In the genomic region with DNA sequence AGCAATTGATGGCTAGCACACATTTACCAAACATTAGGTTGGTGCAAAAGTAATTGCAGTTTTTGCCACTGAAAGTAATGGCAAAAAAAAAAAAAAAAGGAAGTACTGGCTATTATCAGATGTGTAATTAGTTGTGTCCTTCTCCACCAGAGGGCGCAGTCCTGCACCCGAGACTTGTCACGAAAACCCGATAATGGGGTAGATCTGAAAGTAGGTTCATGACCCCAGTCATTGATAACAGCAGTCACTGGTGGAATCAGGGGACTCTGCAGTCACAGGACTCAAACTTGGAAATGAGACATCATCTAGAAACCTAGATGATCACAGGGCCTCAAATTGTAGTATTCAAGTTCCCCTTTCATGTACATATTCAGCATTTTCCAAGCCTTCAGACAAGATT, we compare ENCODE assay signal across 1 cellular context.
TF ChIP-seq lines count a peak whose summit lies in the region.

No MANE protein-coding gene starts in this region.

TF ChIP-seq in HepG2, 621 proteins besides CTCF, POLR2A, EP300 and RAD21 (continues in another document):
- TF ChIP-seq STAG1 (CRISPR knock-in tag; IDR thresholded peaks at IDR 0.05) (peak; percentile 60), POLR2AphosphoS2 (IDR thresholded peaks at IDR 0.05; ENCODE audit: low read depth, low read length) (no peak), ZNF737 (CRISPR knock-in tag; IDR thresholded peaks at IDR 0.05; ENCODE audit: borderline replicate concordance) (no peak), MEIS2 (CRISPR knock-in tag; IDR thresholded peaks at IDR 0.05) (no peak), ZC3H4 (CRISPR knock-in tag; IDR thresholded peaks at IDR 0.05; ENCODE audit: borderline replicate concordance) (no peak), TERF1 (CRISPR knock-in tag; IDR thresholded peaks at IDR 0.05) (no peak), ZNF672 (CRISPR knock-in tag; IDR thresholded peaks at IDR 0.05) (no peak), THAP11 (CRISPR knock-in tag; IDR thresholded peaks at IDR 0.05) (no peak), MTF2 (CRISPR knock-in tag; IDR thresholded peaks at IDR 0.05; ENCODE audit: borderline replicate concordance) (no peak), MXD1 (CRISPR knock-in tag; IDR thresholded peaks at IDR 0.05) (no peak), NFIB (CRISPR knock-in tag; IDR thresholded peaks at IDR 0.05; ENCODE audit: borderline replicate concordance) (no peak), TSC22D2 (CRISPR knock-in tag; IDR thresholded peaks at IDR 0.05; ENCODE audit: borderline replicate concordance) (no peak), NR2F6 (IDR thresholded peaks at IDR 0.05) (no peak), NR2F6 (CRISPR knock-in tag; IDR thresholded peaks at IDR 0.05) (0 out of 2 replicates have a peak, but pooled peaks have one; percentile 27), IKZF5 (CRISPR knock-in tag; IDR thresholded peaks at IDR 0.05) (no peak), MED1 (CRISPR knock-in tag; IDR thresholded peaks at IDR 0.05) (no peak), CREB1 (IDR thresholded peaks at IDR 0.05) (no peak), CREB1 (CRISPR knock-in tag; IDR thresholded peaks at IDR 0.05) (no peak), ZMAT3 (CRISPR knock-in tag; conservative IDR thresholded peaks at IDR 0.05) (no peak), KLF9 (CRISPR knock-in tag; IDR thresholded peaks at IDR 0.05; ENCODE audit: low read depth) (no peak), ARHGAP35 (CRISPR knock-in tag; IDR thresholded peaks at IDR 0.05; ENCODE audit: borderline replicate concordance) (no peak), FOXP1 (IDR thresholded peaks at IDR 0.05) (no peak), FOXP1 (CRISPR knock-in tag; IDR thresholded peaks at IDR 0.05) (no peak), RARA (CRISPR knock-in tag; IDR thresholded peaks at IDR 0.05) (no peak), ZNF780A (CRISPR knock-in tag; IDR thresholded peaks at IDR 0.05) (no peak), ZMYM4 (CRISPR knock-in tag; IDR thresholded peaks at IDR 0.05) (no peak), MEIS1 (CRISPR knock-in tag; IDR thresholded peaks at IDR 0.05; ENCODE audit: borderline replicate concordance) (no peak), MTA1 (CRISPR knock-in tag; IDR thresholded peaks at IDR 0.05; ENCODE audit: borderline replicate concordance) (no peak), ZNF362 (CRISPR knock-in tag; IDR thresholded peaks at IDR 0.05; ENCODE audit: borderline replicate concordance) (peak; percentile 77; the same call in 1 of the 2 replicates), AHR (CRISPR knock-in tag; IDR thresholded peaks at IDR 0.05) (no peak), CC2D1A (CRISPR knock-in tag; IDR thresholded peaks at IDR 0.05) (no peak), ZNF687 (CRISPR knock-in tag; IDR thresholded peaks at IDR 0.05) (no peak), TCF12 (IDR thresholded peaks at IDR 0.05) (no peak), TCF12 (CRISPR knock-in tag; IDR thresholded peaks at IDR 0.05) (no peak), DZIP1 (CRISPR knock-in tag; IDR thresholded peaks at IDR 0.05) (no peak), NR0B2 (CRISPR knock-in tag; IDR thresholded peaks at IDR 0.05) (no peak), FOXP4 (CRISPR knock-in tag; IDR thresholded peaks at IDR 0.05) (no peak), SETDB1 (CRISPR knock-in tag; IDR thresholded peaks at IDR 0.05; ENCODE audit: borderline replicate concordance) (no peak)
- TF ChIP-seq, protein P1, sequence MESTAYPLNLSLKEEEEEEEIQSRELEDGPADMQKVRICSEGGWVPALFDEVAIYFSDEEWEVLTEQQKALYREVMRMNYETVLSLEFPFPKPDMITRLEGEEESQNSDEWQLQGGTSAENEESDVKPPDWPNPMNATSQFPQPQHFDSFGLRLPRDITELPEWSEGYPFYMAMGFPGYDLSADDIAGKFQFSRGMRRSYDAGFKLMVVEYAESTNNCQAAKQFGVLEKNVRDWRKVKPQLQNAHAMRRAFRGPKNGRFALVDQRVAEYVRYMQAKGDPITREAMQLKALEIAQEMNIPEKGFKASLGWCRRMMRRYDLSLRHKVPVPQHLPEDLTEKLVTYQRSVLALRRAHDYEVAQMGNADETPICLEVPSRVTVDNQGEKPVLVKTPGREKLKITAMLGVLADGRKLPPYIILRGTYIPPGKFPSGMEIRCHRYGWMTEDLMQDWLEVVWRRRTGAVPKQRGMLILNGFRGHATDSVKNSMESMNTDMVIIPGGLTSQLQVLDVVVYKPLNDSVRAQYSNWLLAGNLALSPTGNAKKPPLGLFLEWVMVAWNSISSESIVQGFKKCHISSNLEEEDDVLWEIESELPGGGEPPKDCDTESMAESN (CRISPR knock-in tag; conservative IDR thresholded peaks at IDR 0.05) = no peak
- TF ChIP-seq, protein P2, sequence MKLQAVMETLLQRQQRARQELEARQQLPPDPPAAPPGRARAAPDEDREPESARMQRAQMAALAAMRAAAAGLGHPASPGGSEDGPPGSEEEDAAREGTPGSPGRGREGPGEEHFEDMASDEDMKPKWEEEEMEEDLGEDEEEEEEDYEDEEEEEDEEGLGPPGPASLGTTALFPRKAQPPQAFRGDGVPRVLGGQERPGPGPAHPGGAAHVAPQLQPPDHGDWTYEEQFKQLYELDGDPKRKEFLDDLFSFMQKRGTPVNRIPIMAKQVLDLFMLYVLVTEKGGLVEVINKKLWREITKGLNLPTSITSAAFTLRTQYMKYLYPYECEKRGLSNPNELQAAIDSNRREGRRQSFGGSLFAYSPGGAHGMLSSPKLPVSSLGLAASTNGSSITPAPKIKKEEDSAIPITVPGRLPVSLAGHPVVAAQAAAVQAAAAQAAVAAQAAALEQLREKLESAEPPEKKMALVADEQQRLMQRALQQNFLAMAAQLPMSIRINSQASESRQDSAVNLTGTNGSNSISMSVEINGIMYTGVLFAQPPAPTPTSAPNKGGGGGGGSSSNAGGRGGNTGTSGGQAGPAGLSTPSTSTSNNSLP (IDR thresholded peaks at IDR 0.05; ENCODE audit: low read depth, low read length) = no peak
- TF ChIP-seq, protein P3, sequence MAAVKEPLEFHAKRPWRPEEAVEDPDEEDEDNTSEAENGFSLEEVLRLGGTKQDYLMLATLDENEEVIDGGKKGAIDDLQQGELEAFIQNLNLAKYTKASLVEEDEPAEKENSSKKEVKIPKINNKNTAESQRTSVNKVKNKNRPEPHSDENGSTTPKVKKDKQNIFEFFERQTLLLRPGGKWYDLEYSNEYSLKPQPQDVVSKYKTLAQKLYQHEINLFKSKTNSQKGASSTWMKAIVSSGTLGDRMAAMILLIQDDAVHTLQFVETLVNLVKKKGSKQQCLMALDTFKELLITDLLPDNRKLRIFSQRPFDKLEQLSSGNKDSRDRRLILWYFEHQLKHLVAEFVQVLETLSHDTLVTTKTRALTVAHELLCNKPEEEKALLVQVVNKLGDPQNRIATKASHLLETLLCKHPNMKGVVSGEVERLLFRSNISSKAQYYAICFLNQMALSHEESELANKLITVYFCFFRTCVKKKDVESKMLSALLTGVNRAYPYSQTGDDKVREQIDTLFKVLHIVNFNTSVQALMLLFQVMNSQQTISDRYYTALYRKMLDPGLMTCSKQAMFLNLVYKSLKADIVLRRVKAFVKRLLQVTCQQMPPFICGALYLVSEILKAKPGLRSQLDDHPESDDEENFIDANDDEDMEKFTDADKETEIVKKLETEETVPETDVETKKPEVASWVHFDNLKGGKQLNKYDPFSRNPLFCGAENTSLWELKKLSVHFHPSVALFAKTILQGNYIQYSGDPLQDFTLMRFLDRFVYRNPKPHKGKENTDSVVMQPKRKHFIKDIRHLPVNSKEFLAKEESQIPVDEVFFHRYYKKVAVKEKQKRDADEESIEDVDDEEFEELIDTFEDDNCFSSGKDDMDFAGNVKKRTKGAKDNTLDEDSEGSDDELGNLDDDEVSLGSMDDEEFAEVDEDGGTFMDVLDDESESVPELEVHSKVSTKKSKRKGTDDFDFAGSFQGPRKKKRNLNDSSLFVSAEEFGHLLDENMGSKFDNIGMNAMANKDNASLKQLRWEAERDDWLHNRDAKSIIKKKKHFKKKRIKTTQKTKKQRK (IDR thresholded peaks at IDR 0.05; ENCODE audit: low read length) = no peak
